In genomic region chr11:59173080-59173963, GRCh38 we compare ENCODE assay signal across 8 cellular contexts. TPM values are rescaled to one million over a fixed set of nuclear protein-coding genes. Genes with fewer than 3 reads are reported as not detected.
DNase-seq lines count a peak whose midpoint lies in the region; ATAC-seq and TF ChIP-seq lines count a peak whose summit lies in the region.

No MANE protein-coding gene starts in this region.

- H3K27me3 ChIP-seq in NT2/D1 (ENCODE audit: insufficient read depth, insufficient read length) (no peaks in the 10 kb centered on the region), upper lobe of left lung (no peaks in the 10 kb centered on the region)

- 0 to 1% methylated on average over 15 to 23 of the region's 37 CpGs for WGBS in mesodermal cell (ENCODE audit: insufficient coverage in 2 of 2), 2 experiments
- 10 to 36% methylated on average over 15 to 37 of the region's 37 CpGs for WGBS in upper lobe of left lung, 2 donors

- TF ChIP-seq CTCF in AG10803 (conservative IDR thresholded peaks at IDR 0.05; ENCODE audit: low read length) (no peak), upper lobe of left lung (IDR thresholded peaks at IDR 0.05) (no peak)

- H3K9me3 ChIP-seq in NT2/D1 (ENCODE audit: insufficient read depth, low read length) (peaks cover 4% of the 10 kb centered on the region; the same call in 1 of the 2 replicates), mesodermal cell (ENCODE audit: control insufficient read depth, low read length) (no peaks in the 10 kb centered on the region), upper lobe of left lung (no peaks in the 10 kb centered on the region)

- peak in 1 of 4 donors; percentile 33 for TF ChIP-seq POLR2A in upper lobe of left lung (IDR thresholded peaks at IDR 0.05)

- H3K4me3 ChIP-seq in AG10803 (ENCODE audit: low read length) (peak overlapping the region; percentile 51), NT2/D1 (ENCODE audit: insufficient read length, low read depth) (peak overlapping the region; percentile 91), mesodermal cell (ENCODE audit: extremely low read depth, insufficient read depth, low read length, poor library complexity, severe bottlenecking) (peak overlapping the region; percentile 57), upper lobe of left lung (peak overlapping the region; percentile 29 to 89 (median 82))

- DNase-seq in AG10803 (ENCODE audit: low read depth) (peak; percentile 17), NT2/D1 (ENCODE audit: low read depth, low spot score) (no peak), dermis blood vessel endothelial cell (peak; percentile 9), upper lobe of left lung (peak; percentile 58 to 84), Kasumi-1 (lab: John Stamatoyannopoulos, UW) (no peak)

- peak overlapping the region; percentile 90 for H3K9ac ChIP-seq in NT2/D1 (ENCODE audit: insufficient read length, low read depth)

- H3K36me3 ChIP-seq in NT2/D1 (ENCODE audit: insufficient read depth, insufficient read length, low read length) (peaks cover 23% of the 10 kb centered on the region), mesodermal cell (ENCODE audit: control insufficient read depth, insufficient read depth, low read length) (peaks cover 3% of the 10 kb centered on the region), upper lobe of left lung (no peaks in the 10 kb centered on the region)

- H3K4me1 ChIP-seq in NT2/D1 (ENCODE audit: insufficient read depth, insufficient read length) (peaks cover 9% of the 10 kb centered on the region), mesodermal cell (ENCODE audit: control insufficient read depth, insufficient read depth, low read length, poor library complexity, severe bottlenecking) (peaks cover 18% of the 10 kb centered on the region), upper lobe of left lung (peaks cover 31 to 39% (median 32%) of the 10 kb centered on the region in 4 donors)

- TF ChIP-seq EP300 in upper lobe of left lung (IDR thresholded peaks at IDR 0.05) = no peak

- H3K27ac ChIP-seq in mesodermal cell (ENCODE audit: low read depth, low read length, severe bottlenecking) (peak overlapping the region; percentile 75), upper lobe of left lung (peak overlapping the region; percentile 71 to 87 (median 82))

- ATAC-seq in GM21447 (IDR thresholded peaks at IDR 0.05; ENCODE audit: unreplicated experiment) = peak; percentile 26
- peak; percentile 27 to 61 for ATAC-seq in upper lobe of left lung (ENCODE audit: low FRiP score in 2 of 2)
- ATAC-seq in GM19328 (IDR thresholded peaks at IDR 0.05; ENCODE audit: unreplicated experiment) = no peak

RNA-seq across cellular contexts. Expression of gene DTX4, which starts 1.4 kb away (rescaled TPM):
- total RNA-seq in dermis blood vessel endothelial cell = 28.1 and 32.9 TPM in 2 replicates
- 17.7 TPM for polyA plus RNA-seq in mesodermal cell (2013, experiment 1 of 2)
- polyA plus RNA-seq in mesodermal cell (2013, experiment 2 of 2) = 14.2 TPM
- total RNA-seq in upper lobe of left lung = 10 to 100 TPM; 33.4 to 58.7 (median 48.5) TPM

RNA-seq across cellular contexts. Expression of gene FAM111A, which starts 30.7 kb away (rescaled TPM):
- total RNA-seq in dermis blood vessel endothelial cell = 87.0 and 103 TPM in 2 replicates
- polyA plus RNA-seq in mesodermal cell (2013, experiment 1 of 2) = 5.7 TPM
- polyA plus RNA-seq in mesodermal cell (2013, experiment 2 of 2) = 5.0 TPM
- 10 to 100 TPM; 29.9 to 78.6 (median 53.8) TPM for total RNA-seq in upper lobe of left lung

RNA-seq across cellular contexts. Expression of gene MPEG1, which starts 39.4 kb away (rescaled TPM):
- total RNA-seq in dermis blood vessel endothelial cell (not detected in 2 replicates), upper lobe of left lung (10 to 100 TPM in 5 of 6 donors, 1 to 10 TPM in 1; 5.5 to 59.2 (median 25.1) TPM)
- polyA plus RNA-seq in mesodermal cell (2013, experiment 1 of 2) = not detected
- polyA plus RNA-seq in mesodermal cell (2013, experiment 2 of 2) = not detected

Comparison
In these comparisons a context has a peak if more than half of its experiments do, and no peak if none do; other contexts are left out.
1. DNase-seq: peak in AG10803 (single experiment), dermis blood vessel endothelial cell (single experiment) and upper lobe of left lung (2 of 2); none in NT2/D1 (single experiment) and Kasumi-1 (0 of 2).
2. Peak in every context shown above with its lines, with median percentiles within 50 percentile points of each other: H3K4me3 ChIP-seq.